8 cellular contexts compared by ENCODE assay signal in genomic region chrX:84729809-84730208, GRCh38.
DNase-seq lines count a peak whose midpoint lies in the region; ATAC-seq, FAIRE-seq and TF ChIP-seq lines count a peak whose summit lies in the region.

No MANE protein-coding gene starts in this region.

- no peak for TF ChIP-seq POLR2A in GM12891 (IDR thresholded peaks at IDR 0.05; ENCODE audit: low read depth, low read length)

- POLR2A ChIA-PET in HEK293T (lab: Yijun Ruan, JAX): no interaction called here
- POLR2A ChIA-PET in naive thymus-derived CD4-positive, alpha-beta T cell (lab: Charles Lee): no interaction called here

- no peaks in the 10 kb centered on the region for H3K36me3 ChIP-seq in naive thymus-derived CD4-positive, alpha-beta T cell (ENCODE audit: control insufficient read depth in 2 of 3, insufficient read depth in 3 of 3, low read length in 3 of 3)

- FAIRE-seq in GM12891 (lab: Jason Lieb, UNC): peak; percentile 91

- CTCF ChIA-PET in HEK293T (lab: Yijun Ruan, JAX): interaction anchor here (0.6 to 2.0 kb wide), 7 partner anchors 10 to 323 kb away, joined by 3 to 7 read pairs (median 4); partner anchors contain the start of gene APOOL
- CTCF ChIA-PET in naive thymus-derived CD4-positive, alpha-beta T cell (lab: Charles Lee): no interaction called here

- H3K27ac ChIP-seq in naive thymus-derived CD4-positive, alpha-beta T cell (ENCODE audit: low read depth, low read length): no peak overlapping the region

- DNase-seq in ACHN (peak; percentile 12), GM12891 (ENCODE audit: insufficient read length, low spot score) (peak; percentile 1), HEK293T (ENCODE audit: extremely low spot score) (peak; percentile 57), LNCaP clone FGC (ENCODE audit: low read depth) (peak; percentile 8), RPMI8226 (peak; percentile 37), epithelial cell of esophagus (ENCODE audit: low read depth) (peak; percentile 39), NCI-H226 (no peak)
- DNase-seq in naive thymus-derived CD4-positive, alpha-beta T cell: peak in 4 of 9 donors; percentile 4 to 24 (median 14)

- no peak overlapping the region for H3K27ac Mint-ChIP-seq in naive thymus-derived CD4-positive, alpha-beta T cell

- H3K4me3 ChIP-seq in LNCaP clone FGC (ENCODE audit: low read depth, low read length) (no peak overlapping the region), epithelial cell of esophagus (ENCODE audit: low read length) (no peak overlapping the region)
- no peak overlapping the region for H3K4me3 ChIP-seq in naive thymus-derived CD4-positive, alpha-beta T cell (ENCODE audit: low read length)

- TF ChIP-seq CTCF in LNCaP clone FGC (IDR thresholded peaks at IDR 0.05; ENCODE audit: control insufficient read depth, extremely low read depth, insufficient read depth) (peak; percentile 82), epithelial cell of esophagus (IDR thresholded peaks at IDR 0.05; ENCODE audit: insufficient read depth, low read depth, low read length, missing control alignments) (peak; percentile 85)

- in situ Hi-C loops in ACHN (cut with HindIII; ENCODE audit: low pct_ligation_motif_present, low pct_unique_long_range_greater_than_20kb, low sequenced_read_pairs): no loop called here

- H3K4me1 Mint-ChIP-seq in naive thymus-derived CD4-positive, alpha-beta T cell: no peaks in the 10 kb centered on the region

- H3K27me3 ChIP-seq in naive thymus-derived CD4-positive, alpha-beta T cell (ENCODE audit: control insufficient read depth in 2 of 2, insufficient read depth in 2 of 2, low read length in 2 of 2): no peaks in the 10 kb centered on the region

- no peaks in the 10 kb centered on the region for H3K9me3 Mint-ChIP-seq in naive thymus-derived CD4-positive, alpha-beta T cell

- intact Hi-C loops in naive thymus-derived CD4-positive, alpha-beta T cell (cut with micrococcal nuclease): loop anchor here in 1 of 2 donors (5.0 kb wide), 1 partner anchor 322 kb away; no protein-coding TSS in a partner anchor

- no peak overlapping the region for H3K4me3 Mint-ChIP-seq in naive thymus-derived CD4-positive, alpha-beta T cell

- no peaks in the 10 kb centered on the region for H3K27me3 Mint-ChIP-seq in naive thymus-derived CD4-positive, alpha-beta T cell

- H3K36me3 Mint-ChIP-seq in naive thymus-derived CD4-positive, alpha-beta T cell: no peaks in the 10 kb centered on the region

- no peaks in the 10 kb centered on the region for H3K4me1 ChIP-seq in naive thymus-derived CD4-positive, alpha-beta T cell (ENCODE audit: control insufficient read depth in 2 of 2, insufficient read depth in 2 of 2, low read length in 2 of 2)

- peak; percentile 66 for ATAC-seq in naive thymus-derived CD4-positive, alpha-beta T cell

- H3K9me3 ChIP-seq in naive thymus-derived CD4-positive, alpha-beta T cell (ENCODE audit: control insufficient read depth in 2 of 3, low read length in 3 of 3): no peaks in the 10 kb centered on the region

TF ChIP-seq in GM12891, 5 proteins besides CTCF, POLR2A, EP300 and RAD21:
- TF ChIP-seq PAX5 (IDR thresholded peaks at IDR 0.05; ENCODE audit: insufficient read depth, low read length, severe bottlenecking): no peak
- no peak for TF ChIP-seq POLR2AphosphoS5 (IDR thresholded peaks at IDR 0.05; ENCODE audit: low read depth, low read length)
- no peak for TF ChIP-seq POU2F2 (IDR thresholded peaks at IDR 0.05; ENCODE audit: low read depth, low read length)
- no peak for TF ChIP-seq TAF1 (IDR thresholded peaks at IDR 0.05; ENCODE audit: low read depth, low read length)
- TF ChIP-seq SPI1 (IDR thresholded peaks at IDR 0.05; ENCODE audit: low read depth, low read length): no peak

TF ChIP-seq in HEK293T, 16 proteins besides CTCF, POLR2A, EP300 and RAD21:
- TF ChIP-seq PKNOX1 (IDR thresholded peaks at IDR 0.05) (no peak), SP1 (IDR thresholded peaks at IDR 0.05) (no peak), FOXK2 (IDR thresholded peaks at IDR 0.05) (no peak), ZNF384 (IDR thresholded peaks at IDR 0.05) (no peak), TARDBP (IDR thresholded peaks at IDR 0.05) (no peak), ELF4 (IDR thresholded peaks at IDR 0.05) (no peak), FOXM1 (IDR thresholded peaks at IDR 0.05; ENCODE audit: borderline replicate concordance) (no peak), NFRKB (IDR thresholded peaks at IDR 0.05) (no peak)
